In the genomic region with DNA sequence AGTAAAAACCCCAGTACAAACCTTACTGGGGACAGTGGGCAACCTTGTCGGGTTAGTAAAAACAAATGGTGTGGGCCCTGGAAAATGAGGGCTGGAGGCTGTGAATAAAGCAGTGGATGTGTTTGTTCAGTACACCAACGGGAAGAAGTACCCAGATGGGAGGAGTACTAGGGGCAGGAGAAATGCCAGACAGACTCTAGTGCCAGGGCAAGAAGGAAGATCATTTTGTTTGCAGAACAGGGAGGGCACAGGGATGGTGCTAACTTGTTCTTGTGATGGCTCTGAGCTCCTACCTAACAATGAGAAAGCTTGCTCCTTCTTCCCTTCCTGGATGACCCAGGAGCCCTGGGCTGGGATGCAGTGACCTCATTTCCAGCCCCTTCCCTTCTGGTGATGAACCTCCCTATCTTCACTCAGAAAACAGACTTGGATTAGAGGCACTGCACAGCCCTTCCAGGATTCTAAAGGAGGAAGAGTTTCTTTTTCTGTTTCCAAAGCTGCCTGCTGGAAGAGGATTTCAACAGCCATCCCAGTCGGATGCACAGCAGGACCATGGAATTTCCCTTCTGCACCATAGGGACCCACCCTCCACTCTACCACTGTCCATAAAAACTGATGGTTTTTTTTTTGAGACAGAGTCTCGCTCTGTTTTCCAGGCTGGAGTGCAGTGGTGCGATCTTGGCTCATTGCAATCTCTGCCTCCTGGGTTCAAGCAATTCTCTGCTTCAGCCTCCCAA, we compare ENCODE assay signal across 10 cellular contexts. TPM values are rescaled to one million over a fixed set of nuclear protein-coding genes. Genes with fewer than 3 reads are reported as not detected.
DNase-seq lines count a peak whose midpoint lies in the region; ATAC-seq and TF ChIP-seq lines count a peak whose summit lies in the region.
"Had no signal": no experiment of that assay in that cellular context is flagged by ENCODE, and none has a peak within 500 bp of the region (broad histone marks: within the 10 kb centered on the region; RNA-seq: fewer than 3 reads in every experiment).

No MANE protein-coding gene starts in this region.

- H3K27ac ChIP-seq in esophagus muscularis mucosa (replicated peaks in 1 of 4) (peak overlapping the region; percentile 96 to 100 (median 98)), parathyroid adenoma (peak overlapping the region; percentile 57)
- H3K27ac ChIP-seq: SK-N-MC had no signal

- no TSS peak for BruUV-seq in Caco-2 (replicated peaks; lab: Mats Ljungman, UMichigan)

- H3K36me3 Mint-ChIP-seq in Caco-2 (ENCODE audit: insufficient read depth, unreplicated experiment) (peaks cover 71% of the 10 kb centered on the region), T-cell (peaks cover 19% of the 10 kb centered on the region)

- H3K27ac Mint-ChIP-seq in Caco-2 (ENCODE audit: unreplicated experiment) (no peak overlapping the region), T-cell (peak overlapping the region; percentile 83 to 91)

- H3K9ac ChIP-seq in parathyroid adenoma, result no peak overlapping the region

- H3K4me1 ChIP-seq in Caco-2, result peaks cover 16% of the 10 kb centered on the region
- H3K4me1 ChIP-seq in esophagus muscularis mucosa, result peaks cover 63 to 70% (median 67%) of the 10 kb centered on the region in 4 donors
- peaks cover 9% of the 10 kb centered on the region for H3K4me1 ChIP-seq in parathyroid adenoma

- H2AFZ ChIP-seq in parathyroid adenoma, result no peak overlapping the region

- no peak for TF ChIP-seq CTCF in Caco-2 (IDR thresholded peaks at IDR 0.05; ENCODE audit: insufficient read depth in 1 of 2, low read depth in 1 of 2, low read length in 1 of 2, severe bottlenecking in 1 of 2, unreplicated experiment in 1 of 2)
- no peak for TF ChIP-seq CTCF in esophagus muscularis mucosa (IDR thresholded peaks at IDR 0.05)
- no peak for TF ChIP-seq CTCF in parathyroid adenoma (IDR thresholded peaks at IDR 0.05)

- H3K27me3 Mint-ChIP-seq in Caco-2 (ENCODE audit: insufficient read depth, unreplicated experiment), result no peaks in the 10 kb centered on the region
- H3K27me3 Mint-ChIP-seq in T-cell, result no peaks in the 10 kb centered on the region

- peaks cover 6% of the 10 kb centered on the region for H3K36me3 ChIP-seq in Caco-2 (ENCODE audit: control insufficient read depth, insufficient read depth, low read length)
- H3K36me3 ChIP-seq in esophagus muscularis mucosa, result peaks cover 24 to 37% (median 30%) of the 10 kb centered on the region in 4 donors
- no peaks in the 10 kb centered on the region for H3K36me3 ChIP-seq in parathyroid adenoma (ENCODE audit: control insufficient read depth, insufficient read depth, low read length)

- DNase-seq in Caco-2 (no peak), T-cell (no peak), esophagus muscularis mucosa (ENCODE audit: extremely low spot score) (no peak), middle frontal gyrus (ENCODE audit: extremely low spot score, low spot score) (no peak), ecto neural progenitor cell (ENCODE audit: low spot score) (no peak), NCI-H748 (lab: John Stamatoyannopoulos, UW; ENCODE audit: unreplicated experiment) (no peak)
- DNase-seq: GOT3 had no signal

- H3K4me1 Mint-ChIP-seq in Caco-2 (ENCODE audit: low read depth, unreplicated experiment), result peaks cover 11% of the 10 kb centered on the region
- H3K4me1 Mint-ChIP-seq in T-cell, result peaks cover 52 to 58% (median 56%) of the 10 kb centered on the region in 3 donors

- no peak overlapping the region for H3K4me2 ChIP-seq in parathyroid adenoma (ENCODE audit: low read length)

- 65% methylated on average over 5 of the region's 5 CpGs for WGBS in esophagus muscularis mucosa

- H3K4me3 Mint-ChIP-seq in Caco-2 (ENCODE audit: unreplicated experiment), result peak overlapping the region; percentile 22
- H3K4me3 Mint-ChIP-seq in T-cell, result peak overlapping the region in 2 of 3 donors; percentile 21 to 86

- POLR2A ChIA-PET in Caco-2 (lab: Charles Lee), result no interaction called here
- POLR2A ChIA-PET in T-cell (lab: Charles Lee), result interaction anchor here in 1 of 2 donors (0.7 kb wide), 1 partner anchor 19 kb away, joined by 3 read pairs; no protein-coding TSS in a partner anchor

- no peak for ATAC-seq in T-cell (replicated peaks in 1 of 4)
- no peak for ATAC-seq in HG02840 (IDR thresholded peaks at IDR 0.05; ENCODE audit: low FRiP score, unreplicated experiment)

- no peaks in the 10 kb centered on the region for H3K9me3 ChIP-seq in Caco-2
- H3K9me3 ChIP-seq in esophagus muscularis mucosa, result no peaks in the 10 kb centered on the region
- no peaks in the 10 kb centered on the region for H3K9me3 ChIP-seq in parathyroid adenoma (ENCODE audit: control insufficient read depth, low read length)

- H3K27me3 ChIP-seq in Caco-2 (replicated peaks; ENCODE audit: control insufficient read depth, insufficient read depth, low read length), result no peaks in the 10 kb centered on the region
- no peaks in the 10 kb centered on the region for H3K27me3 ChIP-seq in esophagus muscularis mucosa
- H3K27me3 ChIP-seq in parathyroid adenoma (ENCODE audit: control insufficient read depth, insufficient read depth, low read length), result no peaks in the 10 kb centered on the region

- H3K4me3 ChIP-seq in Caco-2 (ENCODE audit: low read depth, low read length), result no peak overlapping the region
- peak overlapping the region in 2 of 4 donors; percentile 1 to 2 for H3K4me3 ChIP-seq in esophagus muscularis mucosa
- H3K4me3 ChIP-seq in parathyroid adenoma (ENCODE audit: low read depth, low read length), result no peak overlapping the region
- H3K4me3 ChIP-seq: SK-N-MC had no signal

- TF ChIP-seq EP300 in esophagus muscularis mucosa (IDR thresholded peaks at IDR 0.05), result no peak

- H3K79me2 ChIP-seq in parathyroid adenoma, result no peaks in the 10 kb centered on the region

- H3K9me3 Mint-ChIP-seq in Caco-2 (ENCODE audit: unreplicated experiment) (no peaks in the 10 kb centered on the region), T-cell (no peaks in the 10 kb centered on the region)

- no peak for TF ChIP-seq POLR2A in esophagus muscularis mucosa (IDR thresholded peaks at IDR 0.05; ENCODE audit: low read depth)

- CTCF ChIA-PET in Caco-2 (lab: Charles Lee) (no interaction called here), T-cell (lab: Charles Lee) (interaction anchor here in 1 of 2 donors (0.6 kb wide), 1 partner anchor 10 kb away, joined by 3 read pairs; no protein-coding TSS in a partner anchor)

- intact Hi-C loops in Caco-2 (cut with micrococcal nuclease; ENCODE audit: unreplicated experiment), result no loop called here
- intact Hi-C loops in esophagus muscularis mucosa (cut with DNase I), result no loop called here

RNA-seq across cellular contexts. Expression of a gene that starts 6.1 kb away (rescaled TPM):
- total RNA-seq in Caco-2 (2022) (26.7 and 28.1 TPM in 2 replicates), T-cell (100 to 1,000 TPM in 1 of 5 donors, 10 to 100 TPM in 4; 73.2 to 153 (median 79.6) TPM), esophagus muscularis mucosa (10 to 100 TPM; 28.7 to 44.2 (median 33.2) TPM)

RNA-seq across cellular contexts. Expression of a gene that starts 6.5 kb away (rescaled TPM):
- total RNA-seq in Caco-2 (2022) (34.9 and 38.3 TPM in 2 replicates), T-cell (10 to 100 TPM; 14.9 to 33.1 (median 26.8) TPM), esophagus muscularis mucosa (10 to 100 TPM; 18.7 to 40.6 (median 37.5) TPM)

RNA-seq across cellular contexts. Expression of a gene that starts 11.0 kb away (rescaled TPM):
- total RNA-seq in Caco-2 (2022), result 0.23 and 0.29 TPM in 2 replicates
- total RNA-seq in T-cell, result 1 to 10 TPM; 1.2 to 6.1 (median 2.9) TPM
- under 1 TPM in 3 of 4 donors, not detected in 1; 0.50 to 0.57 (median 0.52) TPM for total RNA-seq in esophagus muscularis mucosa

RNA-seq across cellular contexts. Expression of a gene that starts 12.0 kb away (rescaled TPM):
- total RNA-seq in Caco-2 (2022), result 30.1 and 31.6 TPM in 2 replicates
- 1 to 10 TPM in 4 of 5 donors, under 1 TPM in 1; 0.50 to 6.8 (median 3.0) TPM for total RNA-seq in T-cell
- total RNA-seq in esophagus muscularis mucosa, result 100 to 1,000 TPM in 2 of 4 donors, 10 to 100 TPM in 2; 37.4 to 114 (median 97.2) TPM

RNA-seq across cellular contexts. Expression of a gene that starts 16.1 kb away (rescaled TPM):
- total RNA-seq in Caco-2 (2022), result 23.7 and 29.8 TPM in 2 replicates
- 10 to 100 TPM; 26.6 to 52.2 (median 48.1) TPM for total RNA-seq in T-cell
- total RNA-seq in esophagus muscularis mucosa, result 10 to 100 TPM; 10.4 to 16.7 (median 14.2) TPM
